ENCODE assay signal across 1 cellular context in the genomic region with DNA sequence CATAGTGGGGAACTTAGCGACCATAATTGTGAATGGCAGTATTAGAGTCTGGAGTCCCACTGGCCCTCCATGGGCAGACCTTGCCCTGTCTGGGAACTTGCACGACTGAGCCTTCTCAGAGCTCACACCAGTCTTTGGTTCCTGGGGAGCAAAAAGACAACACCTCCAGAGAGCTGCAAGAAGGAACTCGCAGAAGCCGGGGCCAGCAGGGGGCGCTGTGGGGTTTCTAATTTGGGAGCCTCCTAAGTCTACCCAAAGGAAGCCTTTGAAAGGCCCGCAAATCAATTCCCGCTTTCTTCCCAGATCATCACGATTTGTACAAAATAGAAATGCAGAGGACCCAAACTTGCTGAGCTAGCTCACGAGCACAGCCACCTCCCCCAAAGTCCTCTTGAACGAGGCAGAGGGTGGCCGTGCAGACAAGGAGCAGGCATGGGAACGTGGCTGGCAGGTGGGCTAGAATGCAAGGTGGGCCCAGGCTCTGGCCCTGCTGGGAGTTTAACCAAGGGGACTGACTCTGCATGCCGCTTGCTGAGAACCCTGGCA.
TF ChIP-seq lines count a peak whose summit lies in the region.

No MANE protein-coding gene starts in this region.

TF ChIP-seq in H1, 55 proteins besides CTCF, POLR2A, EP300 and RAD21:
- TF ChIP-seq, protein P1, sequence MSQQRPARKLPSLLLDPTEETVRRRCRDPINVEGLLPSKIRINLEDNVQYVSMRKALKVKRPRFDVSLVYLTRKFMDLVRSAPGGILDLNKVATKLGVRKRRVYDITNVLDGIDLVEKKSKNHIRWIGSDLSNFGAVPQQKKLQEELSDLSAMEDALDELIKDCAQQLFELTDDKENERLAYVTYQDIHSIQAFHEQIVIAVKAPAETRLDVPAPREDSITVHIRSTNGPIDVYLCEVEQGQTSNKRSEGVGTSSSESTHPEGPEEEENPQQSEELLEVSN (IDR thresholded peaks at IDR 0.05): peak; percentile 72; the same call in 1 of the 2 replicates
- TF ChIP-seq POLR2AphosphoS5 (IDR thresholded peaks at IDR 0.05; ENCODE audit: low read depth, low read length) (peak; percentile 85), TAF7 (optimal IDR thresholded peaks at IDR 0.05; ENCODE audit: borderline replicate concordance, low read depth, low read length) (peak; percentile 99), GABPA (IDR thresholded peaks at IDR 0.05; ENCODE audit: borderline replicate concordance, insufficient read depth, low read length) (no peak; the same call in 1 of the 2 replicates), FOSL1 (IDR thresholded peaks at IDR 0.05; ENCODE audit: insufficient read depth, low read depth, low read length) (no peak), CHD2 (IDR thresholded peaks at IDR 0.05; ENCODE audit: low read length) (0 out of 2 replicates have a peak, but pooled peaks have one; percentile 35), RNF2 (IDR thresholded peaks at IDR 0.05; ENCODE audit: borderline replicate concordance, low read depth, low read length, missing control alignments, poor library complexity, severe bottlenecking) (no peak), RBBP5 (IDR thresholded peaks at IDR 0.05; ENCODE audit: borderline replicate concordance, low read depth, low read length) (no peak), SP1 (IDR thresholded peaks at IDR 0.05; ENCODE audit: low read depth, low read length) (0 out of 2 replicates have a peak, but pooled peaks have one; percentile 10), TEAD4 (IDR thresholded peaks at IDR 0.05; ENCODE audit: low read depth, low read length) (0 out of 2 replicates have a peak, but pooled peaks have one; percentile 45), HDAC2 (IDR thresholded peaks at IDR 0.05; ENCODE audit: borderline replicate concordance in 1 of 2, low read depth in 2 of 2, low read length in 2 of 2) (peak in 1 of 2 experiments; percentile 18; a peak in 1 of 4 replicates), NRF1 (IDR thresholded peaks at IDR 0.05; ENCODE audit: low read depth, low read length) (no peak), GTF2F1 (IDR thresholded peaks at IDR 0.05; ENCODE audit: borderline replicate concordance, low read depth, low read length) (0 out of 2 replicates have a peak, but pooled peaks have one; percentile 41), SIN3A (conservative IDR thresholded peaks at IDR 0.05 in 1 of 2, IDR thresholded peaks at IDR 0.05 in 1 of 2; ENCODE audit: low read depth in 1 of 2, low read length in 2 of 2) (no peak), POU5F1 (IDR thresholded peaks at IDR 0.05; ENCODE audit: low read depth, low read length) (no peak), ASH2L (IDR thresholded peaks at IDR 0.05; ENCODE audit: low read length) (peak; percentile 11), TBP (IDR thresholded peaks at IDR 0.05; ENCODE audit: low read depth, low read length) (peak; percentile 80), CREB1 (IDR thresholded peaks at IDR 0.05) (peak; percentile 9; the same call in 1 of the 2 replicates), SRF (IDR thresholded peaks at IDR 0.05; ENCODE audit: low read depth, low read length) (no peak)
- TF ChIP-seq, protein P2, sequence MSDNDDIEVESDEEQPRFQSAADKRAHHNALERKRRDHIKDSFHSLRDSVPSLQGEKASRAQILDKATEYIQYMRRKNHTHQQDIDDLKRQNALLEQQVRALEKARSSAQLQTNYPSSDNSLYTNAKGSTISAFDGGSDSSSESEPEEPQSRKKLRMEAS (IDR thresholded peaks at IDR 0.05): peak; percentile 71
